ENCODE assay signal across 17 cellular contexts in the genomic region with DNA sequence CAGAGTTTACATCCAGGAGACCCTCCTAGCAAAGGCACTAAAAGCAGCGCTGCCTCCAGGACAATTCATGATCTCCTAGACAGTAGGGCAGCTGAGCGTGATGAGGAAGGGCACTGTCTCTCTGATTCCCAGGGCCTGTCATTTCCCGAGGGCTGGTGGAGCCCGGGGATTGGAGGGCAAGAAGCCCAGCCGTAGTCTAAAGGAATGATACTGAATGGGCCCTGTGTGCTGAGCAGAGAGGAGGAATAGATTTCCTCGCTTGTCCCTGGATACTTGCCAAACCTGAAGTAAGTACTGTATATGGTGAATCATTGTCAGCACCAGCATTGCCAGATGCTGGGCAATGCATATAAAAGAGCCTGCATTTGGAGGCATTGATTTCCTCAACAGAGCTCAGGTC.
DNase-seq lines count a peak whose midpoint lies in the region; ATAC-seq and TF ChIP-seq lines count a peak whose summit lies in the region.
"Had no signal": no experiment of that assay in that cellular context is flagged by ENCODE, and none has a peak within 500 bp of the region (broad histone marks: within the 10 kb centered on the region; RNA-seq: fewer than 3 reads in every experiment).

No MANE protein-coding gene starts in this region.

- H3K27ac ChIP-seq in temporal lobe (ENCODE audit: low read depth, low read length) (peak overlapping the region; percentile 33), esophagus squamous epithelium (no peak overlapping the region)
- H3K27ac ChIP-seq: epithelial cell of prostate, right lobe of liver, SJCRH30, tibial artery had no signal

- no peak for TF ChIP-seq POLR2A in esophagus squamous epithelium (IDR thresholded peaks at IDR 0.05)

- DNase-seq in RPMI7951 (ENCODE audit: low read depth), result peak; percentile 26
- peak; percentile 2 for DNase-seq in choroid plexus epithelial cell (ENCODE audit: low read depth)
- peak; percentile 47 for DNase-seq in inferior parietal cortex (ENCODE audit: extremely low spot score)
- no peak for DNase-seq in stimulated activated naive CD4-positive, alpha-beta T cell treated with Interleukin-2 at 50 U/mL for 16 hours (lab: John Stamatoyannopoulos, UW)
- no peak for DNase-seq in sciatic nerve (ENCODE audit: low spot score)
- DNase-seq in esophagus squamous epithelium (lab: John Stamatoyannopoulos, UW), result no peak
- DNase-seq: activated CD8-positive, alpha-beta T cell treated with anti-CD3 and anti-CD28 coated beads, Interleukin-2, amount 10 ng/mL, durations not matched to agents 7 days and 5 days; activated T-cell treated with anti-CD3 and anti-CD28 coated beads, Interleukin-2, amount 50 U/mL, for 4 hours; NCI-H1436 treated with DMSO at 0.1 percent for 48 hours; NCI-H2171; right lobe of liver; SJCRH30; tibial artery had no signal

- intact Hi-C loops in sciatic nerve (cut with DNase I) (loop anchor here (5.0 kb wide), 1 partner anchor 648 kb away; no protein-coding TSS in a partner anchor), esophagus squamous epithelium (cut with DNase I) (no loop called here)

- 52% methylated on average over 3 of the region's 6 CpGs; no CpG with 5 or more reads in 1 of the 2 donors for WGBS in esophagus squamous epithelium, 2 donors

- H3K36me3 ChIP-seq in esophagus squamous epithelium, result no peaks in the 10 kb centered on the region
- H3K36me3 ChIP-seq: right lobe of liver, SJCRH30, tibial artery had no signal

- TF ChIP-seq CTCF in choroid plexus epithelial cell (conservative IDR thresholded peaks at IDR 0.05; ENCODE audit: low read depth, low read length) (no peak), esophagus squamous epithelium (IDR thresholded peaks at IDR 0.05) (no peak)

- H3K4me1 ChIP-seq in esophagus squamous epithelium, result no peaks in the 10 kb centered on the region
- H3K4me1 ChIP-seq: right lobe of liver, SJCRH30, tibial artery had no signal

- no peak overlapping the region for H3K4me3 ChIP-seq in choroid plexus epithelial cell (ENCODE audit: low read depth, low read length)
- H3K4me3 ChIP-seq in esophagus squamous epithelium, result no peak overlapping the region
- H3K4me3 ChIP-seq: right lobe of liver, SJCRH30, tibial artery had no signal

- no peaks in the 10 kb centered on the region for H3K27me3 ChIP-seq in esophagus squamous epithelium
- H3K27me3 ChIP-seq: right lobe of liver, SJCRH30, tibial artery had no signal

- no peaks in the 10 kb centered on the region for H3K9me3 ChIP-seq in esophagus squamous epithelium
- H3K9me3 ChIP-seq: right lobe of liver, SJCRH30, tibial artery had no signal

- no peak for ATAC-seq in sciatic nerve
- ATAC-seq: activated CD8-positive, alpha-beta T cell treated with anti-CD3 and anti-CD28 coated beads, Interleukin-2, amount 10 ng/mL, durations not matched to agents 7 days and 5 days; activated T-cell treated with anti-CD3 and anti-CD28 coated beads, Interleukin-2, amount 50 U/mL, for 4 hours; right lobe of liver; stimulated activated memory B cell treated with anti-CD40 and anti-IgM and Interleukin-4, amounts not matched to agents 10 μg/mL and 1 μg/mL and 100 μg/mL, for 72 hours; WTC11 had no signal

Comparison
In these comparisons a context has a peak if more than half of its experiments do, and no peak if none do; other contexts are left out.
1. DNase-seq: peak in RPMI7951 (single experiment), choroid plexus epithelial cell (single experiment) and inferior parietal cortex (single experiment); none in stimulated activated naive CD4-positive, alpha-beta T cell treated with Interleukin-2 at 50 U/mL for 16 hours (single experiment), sciatic nerve (single experiment) and esophagus squamous epithelium (single experiment).